ENCODE assay signal across 8 cellular contexts in the genomic region with DNA sequence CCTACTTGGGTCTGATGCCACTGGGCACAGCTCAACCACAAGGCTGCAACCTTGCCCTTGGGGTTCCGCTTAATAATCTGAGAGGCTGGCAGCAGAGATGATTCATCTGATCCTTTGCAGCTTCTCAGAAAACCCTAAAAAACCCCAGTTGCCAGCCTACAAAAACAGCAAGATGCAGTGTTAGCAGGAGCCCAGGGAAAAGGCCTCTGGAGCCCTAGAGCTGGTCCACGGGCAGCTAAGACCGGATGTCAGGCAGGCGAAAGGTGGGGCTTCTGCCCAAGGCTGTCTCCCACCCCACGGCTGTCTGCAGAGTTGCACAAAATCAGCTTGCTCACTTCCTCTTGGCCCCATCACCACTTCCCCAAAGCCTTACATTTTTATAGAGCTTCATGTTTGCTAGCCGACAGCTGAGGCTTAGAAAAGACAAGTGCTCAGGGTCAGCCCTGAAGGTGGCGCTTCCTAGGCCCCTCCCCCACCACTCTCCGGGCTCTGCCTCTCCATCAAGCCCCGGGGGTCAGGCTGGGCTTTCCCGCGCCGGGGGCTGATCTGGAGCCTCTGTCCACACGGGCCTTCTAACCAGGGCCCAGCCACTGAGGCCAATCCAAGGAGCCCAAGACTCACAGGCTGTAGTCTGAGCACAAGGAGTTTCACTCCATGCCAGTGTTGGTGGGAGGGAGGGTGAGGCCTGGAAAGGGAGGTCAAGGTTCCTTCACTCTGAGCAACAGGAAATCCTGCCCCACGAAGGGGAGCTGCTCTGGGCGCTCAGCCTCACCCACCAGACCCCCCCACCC. TPM values are rescaled to one million over a fixed set of nuclear protein-coding genes. Genes with fewer than 3 reads are reported as not detected.
A peak's percentile ranks its signal among the peaks of the same experiment; 100 is the strongest.
DNase-seq lines count a peak whose midpoint lies in the region; ATAC-seq and TF ChIP-seq lines count a peak whose summit lies in the region.

No MANE protein-coding gene starts in this region.

- ATAC-seq in GM21381 (IDR thresholded peaks at IDR 0.05; ENCODE audit: unreplicated experiment) (peak; percentile 51), T-cell (replicated peaks in 1 of 4) (peak; percentile 63 to 75 (median 70))

- CTCF ChIA-PET in T-cell (lab: Charles Lee), result interaction anchor here (0.5 to 3.6 kb wide), 62 partner anchors 9 to 970 kb away, joined by 3 to 42 read pairs (median 5); a partner anchor contains a TSS
- CTCF ChIA-PET in A673 (lab: Charles Lee), result interaction anchor here (0.6 to 1.5 kb wide), 7 partner anchors 9 to 262 kb away, joined by 3 to 11 read pairs (median 4); no protein-coding TSS in a partner anchor

- DNase-seq in CMK (ENCODE audit: low read depth) (peak; percentile 93), HT1080 (ENCODE audit: low read depth) (peak; percentile 93), T-cell (peak in 33 of 34 experiments; percentile 20 to 65 (median 36)), astrocyte of the spinal cord (ENCODE audit: low read depth, low spot score) (peak; percentile 32), smooth muscle cell (lab: John Stamatoyannopoulos, UW; ENCODE audit: unreplicated experiment) (peak; percentile 85), A673 (ENCODE audit: low spot score) (no peak)

- POLR2A ChIA-PET in T-cell (lab: Charles Lee) (interaction anchor here (0.5 to 1.5 kb wide), 6 partner anchors 11 to 289 kb away, joined by 3 to 6 read pairs (median 3); no protein-coding TSS in a partner anchor), A673 (lab: Charles Lee; ENCODE audit: low non-redundant PET) (no interaction called here)

- peak overlapping the region; percentile 68 to 75 (median 75) for H3K4me3 Mint-ChIP-seq in T-cell

- no peaks in the 10 kb centered on the region for H3K9me3 Mint-ChIP-seq in T-cell

- peak overlapping the region; percentile 95 to 98 for H3K27ac Mint-ChIP-seq in T-cell

- H4K20me1 ChIP-seq in smooth muscle cell (ENCODE audit: low read depth), result no peaks in the 10 kb centered on the region

- BruUV-seq in A673 (replicated peaks; lab: Mats Ljungman, UMichigan), result no TSS peak

- H3K9ac ChIP-seq in iPS-18a (ENCODE audit: low read length), result peak overlapping the region; percentile 64
- H3K9ac ChIP-seq in smooth muscle cell (ENCODE audit: low read depth), result peak overlapping the region; percentile 64

- WGBS in smooth muscle cell (ENCODE audit: low lambda C conversion rate), result 12% methylated on average over 15 of the region's 15 CpGs

- H3K4me1 ChIP-seq in iPS-18a (ENCODE audit: control insufficient read depth, low read depth, low read length) (peaks cover 13% of the 10 kb centered on the region), smooth muscle cell (ENCODE audit: low read depth) (peaks cover 6% of the 10 kb centered on the region), A673 (ENCODE audit: insufficient read depth, low read length, poor library complexity, severe bottlenecking) (no peaks in the 10 kb centered on the region)

- H3K4me1 Mint-ChIP-seq in T-cell, result peaks cover 56 to 59% (median 57%) of the 10 kb centered on the region in 3 donors

- TF ChIP-seq CTCF in astrocyte of the spinal cord (IDR thresholded peaks at IDR 0.05; ENCODE audit: low read depth, low read length) (peak; percentile 7), smooth muscle cell (IDR thresholded peaks at IDR 0.05; ENCODE audit: borderline replicate concordance, insufficient read depth, poor library complexity, severe bottlenecking) (no peak), A673 (conservative IDR thresholded peaks at IDR 0.05; ENCODE audit: low read depth, low read length) (no peak)

- H3K36me3 ChIP-seq in iPS-18a (ENCODE audit: control insufficient read depth, low read depth, low read length) (no peaks in the 10 kb centered on the region), smooth muscle cell (ENCODE audit: low read depth) (no peaks in the 10 kb centered on the region), A673 (ENCODE audit: insufficient read depth, low read length, poor library complexity, severe bottlenecking) (no peaks in the 10 kb centered on the region)

- H3F3A ChIP-seq in smooth muscle cell (ENCODE audit: low read depth), result peaks cover 6% of the 10 kb centered on the region

- peak overlapping the region; percentile 98 for H2AFZ ChIP-seq in smooth muscle cell (ENCODE audit: low read depth)

- H3K36me3 Mint-ChIP-seq in T-cell, result no peaks in the 10 kb centered on the region

- H3K4me3 ChIP-seq in astrocyte of the spinal cord (ENCODE audit: low read depth, low read length), result no peak overlapping the region
- peak overlapping the region; percentile 59 for H3K4me3 ChIP-seq in iPS-18a (ENCODE audit: low read length)
- peak overlapping the region; percentile 43 for H3K4me3 ChIP-seq in smooth muscle cell
- H3K4me3 ChIP-seq in A673 (ENCODE audit: low read depth, low read length, poor library complexity, severe bottlenecking), result no peak overlapping the region

- in situ Hi-C loops in astrocyte of the spinal cord (cut with HindIII; ENCODE audit: low sequenced_read_pairs), result no loop called here

- intact Hi-C loops in A673 (cut with micrococcal nuclease; ENCODE audit: unreplicated experiment), result loop anchor here (1.0 to 5.0 kb wide), 3 partner anchors 150 to 261 kb away; no protein-coding TSS in a partner anchor

- no peaks in the 10 kb centered on the region for H3K27me3 ChIP-seq in iPS-18a (ENCODE audit: control insufficient read depth, insufficient read depth, low read length)
- no peaks in the 10 kb centered on the region for H3K27me3 ChIP-seq in smooth muscle cell (ENCODE audit: low read depth)
- peaks cover 4% of the 10 kb centered on the region for H3K27me3 ChIP-seq in A673 (replicated peaks; ENCODE audit: insufficient read depth, low read depth, low read length, poor library complexity)

- H3K9me3 ChIP-seq in iPS-18a (ENCODE audit: control insufficient read depth, low read depth, low read length), result no peaks in the 10 kb centered on the region
- H3K9me3 ChIP-seq in smooth muscle cell (replicated peaks; ENCODE audit: low read depth), result no peaks in the 10 kb centered on the region
- no peaks in the 10 kb centered on the region for H3K9me3 ChIP-seq in A673 (ENCODE audit: low read depth, low read length, poor library complexity, severe bottlenecking)

- H3K27ac ChIP-seq in iPS-18a (ENCODE audit: low read length), result peak overlapping the region; percentile 40
- peak overlapping the region; percentile 92 for H3K27ac ChIP-seq in smooth muscle cell (ENCODE audit: low read depth)
- H3K27ac ChIP-seq in A673 (ENCODE audit: low read depth, low read length, poor library complexity, severe bottlenecking), result no peak overlapping the region

- no peaks in the 10 kb centered on the region for H3K27me3 Mint-ChIP-seq in T-cell

- H3K79me2 ChIP-seq in smooth muscle cell (ENCODE audit: low read depth), result no peaks in the 10 kb centered on the region

- H3K4me2 ChIP-seq in smooth muscle cell, result peak overlapping the region; percentile 85

RNA-seq across cellular contexts. Expression of a gene that starts 4.2 kb away (rescaled TPM):
- total RNA-seq in HT1080 (2014; rRNA removed; shearing (Covaris generic)), result not detected in 2 replicates
- 0.26 TPM in 1 of 2 replicates, not detected in the other for polyA plus RNA-seq in HT1080 (2015; cell fraction: cytosol; rRNA removed)
- polyA plus RNA-seq in HT1080 (2015; cell fraction: nucleus; rRNA removed), result not detected in 2 replicates
- under 1 TPM in 1 of 5 donors, not detected in 4; 0.30 TPM for total RNA-seq in T-cell
- not detected in 2 replicates for total RNA-seq in smooth muscle cell
- 0.14 TPM in 1 of 2 replicates, not detected in the other for polyA plus RNA-seq in smooth muscle cell
- not detected in 2 replicates for total RNA-seq in A673 (2021)

RNA-seq across cellular contexts. Expression of a gene that starts 4.2 kb away (rescaled TPM):
- total RNA-seq in HT1080 (2014; rRNA removed; shearing (Covaris generic)), result not detected in 2 replicates
- not detected in 2 replicates for polyA plus RNA-seq in HT1080 (2015; cell fraction: cytosol; rRNA removed)
- polyA plus RNA-seq in HT1080 (2015; cell fraction: nucleus; rRNA removed), result not detected in 2 replicates
- total RNA-seq in T-cell, result not detected
- total RNA-seq in smooth muscle cell, result not detected in 2 replicates
- not detected in 2 replicates for polyA plus RNA-seq in smooth muscle cell
- total RNA-seq in A673 (2021), result not detected in 2 replicates

RNA-seq across cellular contexts. Expression of a gene that starts 33.8 kb away (rescaled TPM):
- total RNA-seq in HT1080 (2014; rRNA removed; shearing (Covaris generic)), result 0.42 and 0.63 TPM in 2 replicates
- 0.17 and 0.27 TPM in 2 replicates for polyA plus RNA-seq in HT1080 (2015; cell fraction: cytosol; rRNA removed)
- polyA plus RNA-seq in HT1080 (2015; cell fraction: nucleus; rRNA removed), result 1.5 and 2.4 TPM in 2 replicates
- total RNA-seq in T-cell, result 10 to 100 TPM; 42.9 to 55.1 (median 46.1) TPM
- total RNA-seq in smooth muscle cell, result 0.13 TPM in 1 of 2 replicates, not detected in the other
- 0.42 TPM in 1 of 2 replicates, not detected in the other for polyA plus RNA-seq in smooth muscle cell
- total RNA-seq in A673 (2021), result 0.21 and 0.50 TPM in 2 replicates

RNA-seq across cellular contexts. Expression of a gene that starts 58.3 kb away (rescaled TPM):
- 587 and 663 TPM in 2 replicates for total RNA-seq in HT1080 (2014; rRNA removed; shearing (Covaris generic))
- 278 and 436 TPM in 2 replicates for polyA plus RNA-seq in HT1080 (2015; cell fraction: cytosol; rRNA removed)
- 282 and 297 TPM in 2 replicates for polyA plus RNA-seq in HT1080 (2015; cell fraction: nucleus; rRNA removed)
- total RNA-seq in T-cell, result 100 to 1,000 TPM in 3 of 5 donors, 10 to 100 TPM in 2; 88.1 to 129 (median 118) TPM
- 289 and 350 TPM in 2 replicates for total RNA-seq in smooth muscle cell
- polyA plus RNA-seq in smooth muscle cell, result 272 and 296 TPM in 2 replicates
- total RNA-seq in A673 (2021), result 316 and 344 TPM in 2 replicates

RNA-seq across cellular contexts. Expression of a gene that starts 58.5 kb away (rescaled TPM):
- 114 and 129 TPM in 2 replicates for total RNA-seq in HT1080 (2014; rRNA removed; shearing (Covaris generic))
- polyA plus RNA-seq in HT1080 (2015; cell fraction: cytosol; rRNA removed), result 67.8 and 73.6 TPM in 2 replicates
- 67.2 and 77.5 TPM in 2 replicates for polyA plus RNA-seq in HT1080 (2015; cell fraction: nucleus; rRNA removed)
- 10 to 100 TPM; 22.5 to 40.1 (median 33.1) TPM for total RNA-seq in T-cell
- 22.5 and 43.3 TPM in 2 replicates for total RNA-seq in smooth muscle cell
- 35.0 and 36.7 TPM in 2 replicates for polyA plus RNA-seq in smooth muscle cell
- total RNA-seq in A673 (2021), result 56.1 and 67.9 TPM in 2 replicates

Comparison
In these comparisons a context has a peak if more than half of its experiments do, and no peak if none do; other contexts are left out.
1. H3K4me3 ChIP-seq: peak in iPS-18a (single experiment) and smooth muscle cell (single experiment); none in astrocyte of the spinal cord (single experiment) and A673 (single experiment).
2. RNA of a gene that starts 33.8 kb away (total RNA-seq): 42.9 to 55.1 TPM in T-cell; 0.42 to 0.63 TPM in HT1080, 0.21 to 0.50 TPM in A673 and 0.13 TPM in smooth muscle cell; every median in the first group is over 10 times any median in the second.